ENCODE assay signal across 8 cellular contexts in the genomic region with DNA sequence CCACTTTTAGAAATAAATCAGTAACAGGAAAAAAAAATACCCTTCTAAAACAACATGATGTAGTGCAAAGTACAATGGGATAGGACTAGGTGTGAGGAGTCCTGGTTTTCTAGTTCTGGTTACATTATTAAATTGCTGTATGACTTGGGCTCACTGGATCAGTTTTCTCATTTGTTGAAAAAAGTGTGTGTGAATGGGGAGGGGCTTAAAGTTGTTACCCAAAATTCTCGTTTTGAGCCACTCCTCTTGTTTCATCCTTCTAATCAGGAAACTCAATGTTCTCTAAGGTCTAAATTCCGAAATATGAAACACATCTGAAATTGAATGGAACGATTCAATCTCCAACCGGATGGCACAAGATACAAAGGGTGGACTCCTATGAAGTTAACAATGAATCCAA. TPM values are rescaled to one million over a fixed set of nuclear protein-coding genes. Genes with fewer than 3 reads are reported as not detected.
DNase-seq lines count a peak whose midpoint lies in the region; ATAC-seq and TF ChIP-seq lines count a peak whose summit lies in the region.

No MANE protein-coding gene starts in this region.

- peak overlapping the region in 8 of 10 donors; percentile 95 to 99 (median 98) for H3K27ac ChIP-seq in heart right ventricle
- H3K27ac ChIP-seq in uterus, result peak overlapping the region; percentile 97 to 98

- intact Hi-C loops in heart right ventricle (cut with DNase I) (loop anchor here in 5 of 10 donors (5.0 to 10.0 kb wide), 7 partner anchors 35 to 192 kb away; a partner anchor contains a TSS), cardiac septum (cut with DNase I) (loop anchor here (5.0 to 10.0 kb wide), 2 partner anchors 40 to 62 kb away; no protein-coding TSS in a partner anchor), uterus (cut with DNase I; ENCODE audit: low total_unique reads) (no loop called here), head of caudate nucleus (cut with DNase I) (no loop called here)

- H3K4me3 ChIP-seq in heart right ventricle (peak overlapping the region in 9 of 10 donors; percentile 80 to 95 (median 90)), adipocyte (ENCODE audit: low read length) (peak overlapping the region; percentile 99), uterus (peak overlapping the region in 1 of 2 donors; percentile 90)

- TF ChIP-seq POLR2A in uterus (IDR thresholded peaks at IDR 0.05), result no peak

- H3K9me3 ChIP-seq in heart right ventricle, result no peaks in the 10 kb centered on the region
- H3K9me3 ChIP-seq in adipocyte (ENCODE audit: control insufficient read depth, low read length), result no peaks in the 10 kb centered on the region
- no peaks in the 10 kb centered on the region for H3K9me3 ChIP-seq in uterus

- H3K27me3 ChIP-seq in heart right ventricle, result no peaks in the 10 kb centered on the region
- no peaks in the 10 kb centered on the region for H3K27me3 ChIP-seq in adipocyte (replicated peaks; ENCODE audit: control insufficient read depth, insufficient read depth, low read length)
- no peaks in the 10 kb centered on the region for H3K27me3 ChIP-seq in uterus

- 12 to 13% methylated on average over 4 of the region's 4 CpGs for WGBS in heart right ventricle, 2 donors

- H3K36me3 ChIP-seq in heart right ventricle, result no peaks in the 10 kb centered on the region
- no peaks in the 10 kb centered on the region for H3K36me3 ChIP-seq in adipocyte (ENCODE audit: control insufficient read depth, insufficient read depth, low read length, severe bottlenecking)
- no peaks in the 10 kb centered on the region for H3K36me3 ChIP-seq in uterus

- H3K9ac ChIP-seq in adipocyte (ENCODE audit: low read length), result peak overlapping the region; percentile 98

- no peak for TF ChIP-seq CTCF in heart right ventricle (IDR thresholded peaks at IDR 0.05)
- TF ChIP-seq CTCF in uterus (IDR thresholded peaks at IDR 0.05), result no peak

- H3K4me1 ChIP-seq in heart right ventricle (peaks cover 0 to 85% (median 72%) of the 10 kb centered on the region in 9 donors), adipocyte (ENCODE audit: control insufficient read depth, insufficient read depth, low read length) (peaks cover 40% of the 10 kb centered on the region), uterus (peaks cover 0 to 8% of the 10 kb centered on the region in 2 donors)

- ATAC-seq in heart right ventricle, result no peak

- DNase-seq in heart right ventricle (no peak), cardiac septum (ENCODE audit: low spot score) (no peak), adipocyte (ENCODE audit: low read depth) (peak; percentile 31), medulla oblongata (ENCODE audit: extremely low spot score) (peak; percentile 19), uterus (no peak), head of caudate nucleus (no peak), anterior cingulate cortex (lab: John Stamatoyannopoulos, UW) (no peak), NCI-H1694 (lab: John Stamatoyannopoulos, UW) (no peak)

RNA-seq across cellular contexts. Expression of a gene that starts 1.7 kb away (rescaled TPM):
- total RNA-seq in heart right ventricle (10 to 100 TPM; 21.6 to 30.0 (median 25.2) TPM), cardiac septum (32.5 TPM), uterus (10 to 100 TPM; 16.9 to 56.9 (median 49.5) TPM)
- polyA plus RNA-seq in heart right ventricle, result 10 to 100 TPM; 10.7 to 15.0 TPM

Comparison
In these comparisons a context has a peak if more than half of its experiments do, and no peak if none do; other contexts are left out.
1. DNase-seq: peak in adipocyte (single experiment) and medulla oblongata (single experiment); none in heart right ventricle (0 of 2), cardiac septum (single experiment), uterus (0 of 2), head of caudate nucleus (0 of 42), anterior cingulate cortex (0 of 58) and NCI-H1694 (single experiment).